ENCODE assay signal across 1 cellular context in the genomic region with DNA sequence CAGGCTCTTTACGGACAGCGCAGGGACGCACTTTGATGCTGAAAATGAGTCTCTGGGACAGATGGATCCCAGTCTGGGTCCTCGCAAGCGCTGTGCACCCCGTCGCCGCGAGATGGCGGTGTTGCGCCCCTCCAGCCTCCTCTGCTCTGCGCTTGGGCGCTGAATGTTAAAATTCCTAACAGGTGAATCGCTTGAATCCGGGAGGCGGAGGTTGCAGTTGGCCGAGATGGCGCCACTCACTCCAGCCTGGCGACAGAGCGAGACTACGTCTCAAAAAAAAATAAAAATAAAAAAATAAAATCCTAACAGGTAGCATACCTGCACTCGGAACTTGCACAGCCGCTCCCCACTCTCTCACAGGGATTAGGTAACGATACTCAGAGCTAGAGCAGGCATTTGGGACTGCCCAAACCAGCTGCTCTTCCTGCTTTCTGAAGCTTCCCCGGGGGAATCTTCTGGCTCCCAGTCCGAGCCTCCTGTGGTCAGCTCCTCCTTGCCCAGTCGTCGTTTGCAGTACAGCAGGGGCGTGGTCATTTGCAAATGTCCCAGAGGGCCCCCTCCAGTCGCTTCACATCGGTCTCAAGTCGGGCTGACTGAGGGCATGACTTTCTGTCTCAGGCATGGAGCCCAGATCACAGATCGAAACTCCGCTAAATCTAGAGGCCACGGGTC.
TF ChIP-seq lines count a peak whose summit lies in the region.

No MANE protein-coding gene starts in this region.

TF ChIP-seq in A549, 52 proteins besides CTCF, POLR2A, EP300 and RAD21 (continued from another document):
- TF ChIP-seq, protein P1, sequence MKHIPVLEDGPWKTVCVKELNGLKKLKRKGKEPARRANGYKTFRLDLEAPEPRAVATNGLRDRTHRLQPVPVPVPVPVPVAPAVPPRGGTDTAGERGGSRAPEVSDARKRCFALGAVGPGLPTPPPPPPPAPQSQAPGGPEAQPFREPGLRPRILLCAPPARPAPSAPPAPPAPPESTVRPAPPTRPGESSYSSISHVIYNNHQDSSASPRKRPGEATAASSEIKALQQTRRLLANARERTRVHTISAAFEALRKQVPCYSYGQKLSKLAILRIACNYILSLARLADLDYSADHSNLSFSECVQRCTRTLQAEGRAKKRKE (CRISPR knock-in tag; IDR thresholded peaks at IDR 0.05; ENCODE audit: low read depth) = no peak
- TF ChIP-seq JUN (IDR thresholded peaks at IDR 0.05) (0 out of 5 replicates have a peak, but pooled peaks of 1 of the 2 experiments have one; percentile 38), RARB (CRISPR knock-in tag; IDR thresholded peaks at IDR 0.05) (no peak), FOSL2 (IDR thresholded peaks at IDR 0.05) (no peak), FOSL2 (CRISPR knock-in tag; IDR thresholded peaks at IDR 0.05) (peak; percentile 73), FOSB (CRISPR knock-in tag; IDR thresholded peaks at IDR 0.05) (no peak), HDAC2 (IDR thresholded peaks at IDR 0.05) (no peak)
- TF ChIP-seq, protein P2, sequence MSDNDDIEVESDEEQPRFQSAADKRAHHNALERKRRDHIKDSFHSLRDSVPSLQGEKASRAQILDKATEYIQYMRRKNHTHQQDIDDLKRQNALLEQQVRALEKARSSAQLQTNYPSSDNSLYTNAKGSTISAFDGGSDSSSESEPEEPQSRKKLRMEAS (IDR thresholded peaks at IDR 0.05) = peak; percentile 37; the same call in 1 of the 2 replicates
